Comparison of ENCODE assay signal across 2 cellular contexts in the genomic region with DNA sequence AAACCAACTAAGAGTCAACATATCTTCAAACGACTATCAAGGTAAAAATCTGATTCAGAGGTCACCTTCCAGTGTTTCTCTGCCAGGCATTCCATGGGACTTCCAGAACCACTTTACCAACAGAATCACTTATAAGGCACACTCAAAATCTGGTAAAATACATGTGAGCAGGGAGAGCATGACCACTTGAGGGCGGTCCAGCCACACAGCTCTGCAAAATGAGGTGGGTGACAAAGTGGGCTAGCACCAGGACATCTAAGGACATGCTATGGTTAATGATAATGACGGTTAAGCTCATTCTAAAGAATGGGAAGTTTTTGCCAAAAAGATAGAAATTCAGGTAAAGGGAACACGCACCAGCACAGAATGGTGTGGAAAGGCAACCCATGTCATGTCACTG.
TF ChIP-seq lines count a peak whose summit lies in the region.

No MANE protein-coding gene starts in this region.

TF ChIP-seq in GM23338, 12 proteins besides CTCF, POLR2A, EP300 and RAD21 (continues in another document):
- no peak for TF ChIP-seq EZH2 (IDR thresholded peaks at IDR 0.05; ENCODE audit: low read depth, unreplicated experiment)
- no peak for TF ChIP-seq POLR2AphosphoS5 (IDR thresholded peaks at IDR 0.05; ENCODE audit: low read depth)
- no peak for TF ChIP-seq STAT1 (IDR thresholded peaks at IDR 0.05; ENCODE audit: unreplicated experiment)
- no peak for TF ChIP-seq ZNF114 (CRISPR knock-in tag; IDR thresholded peaks at IDR 0.05)
- TF ChIP-seq ZNF331 (CRISPR knock-in tag; IDR thresholded peaks at IDR 0.05; ENCODE audit: low read depth): no peak
- TF ChIP-seq JUNB (IDR thresholded peaks at IDR 0.05; ENCODE audit: unreplicated experiment): no peak
- no peak for TF ChIP-seq CREB1 (CRISPR knock-in tag; IDR thresholded peaks at IDR 0.05; ENCODE audit: low read depth)
- TF ChIP-seq, protein P1, sequence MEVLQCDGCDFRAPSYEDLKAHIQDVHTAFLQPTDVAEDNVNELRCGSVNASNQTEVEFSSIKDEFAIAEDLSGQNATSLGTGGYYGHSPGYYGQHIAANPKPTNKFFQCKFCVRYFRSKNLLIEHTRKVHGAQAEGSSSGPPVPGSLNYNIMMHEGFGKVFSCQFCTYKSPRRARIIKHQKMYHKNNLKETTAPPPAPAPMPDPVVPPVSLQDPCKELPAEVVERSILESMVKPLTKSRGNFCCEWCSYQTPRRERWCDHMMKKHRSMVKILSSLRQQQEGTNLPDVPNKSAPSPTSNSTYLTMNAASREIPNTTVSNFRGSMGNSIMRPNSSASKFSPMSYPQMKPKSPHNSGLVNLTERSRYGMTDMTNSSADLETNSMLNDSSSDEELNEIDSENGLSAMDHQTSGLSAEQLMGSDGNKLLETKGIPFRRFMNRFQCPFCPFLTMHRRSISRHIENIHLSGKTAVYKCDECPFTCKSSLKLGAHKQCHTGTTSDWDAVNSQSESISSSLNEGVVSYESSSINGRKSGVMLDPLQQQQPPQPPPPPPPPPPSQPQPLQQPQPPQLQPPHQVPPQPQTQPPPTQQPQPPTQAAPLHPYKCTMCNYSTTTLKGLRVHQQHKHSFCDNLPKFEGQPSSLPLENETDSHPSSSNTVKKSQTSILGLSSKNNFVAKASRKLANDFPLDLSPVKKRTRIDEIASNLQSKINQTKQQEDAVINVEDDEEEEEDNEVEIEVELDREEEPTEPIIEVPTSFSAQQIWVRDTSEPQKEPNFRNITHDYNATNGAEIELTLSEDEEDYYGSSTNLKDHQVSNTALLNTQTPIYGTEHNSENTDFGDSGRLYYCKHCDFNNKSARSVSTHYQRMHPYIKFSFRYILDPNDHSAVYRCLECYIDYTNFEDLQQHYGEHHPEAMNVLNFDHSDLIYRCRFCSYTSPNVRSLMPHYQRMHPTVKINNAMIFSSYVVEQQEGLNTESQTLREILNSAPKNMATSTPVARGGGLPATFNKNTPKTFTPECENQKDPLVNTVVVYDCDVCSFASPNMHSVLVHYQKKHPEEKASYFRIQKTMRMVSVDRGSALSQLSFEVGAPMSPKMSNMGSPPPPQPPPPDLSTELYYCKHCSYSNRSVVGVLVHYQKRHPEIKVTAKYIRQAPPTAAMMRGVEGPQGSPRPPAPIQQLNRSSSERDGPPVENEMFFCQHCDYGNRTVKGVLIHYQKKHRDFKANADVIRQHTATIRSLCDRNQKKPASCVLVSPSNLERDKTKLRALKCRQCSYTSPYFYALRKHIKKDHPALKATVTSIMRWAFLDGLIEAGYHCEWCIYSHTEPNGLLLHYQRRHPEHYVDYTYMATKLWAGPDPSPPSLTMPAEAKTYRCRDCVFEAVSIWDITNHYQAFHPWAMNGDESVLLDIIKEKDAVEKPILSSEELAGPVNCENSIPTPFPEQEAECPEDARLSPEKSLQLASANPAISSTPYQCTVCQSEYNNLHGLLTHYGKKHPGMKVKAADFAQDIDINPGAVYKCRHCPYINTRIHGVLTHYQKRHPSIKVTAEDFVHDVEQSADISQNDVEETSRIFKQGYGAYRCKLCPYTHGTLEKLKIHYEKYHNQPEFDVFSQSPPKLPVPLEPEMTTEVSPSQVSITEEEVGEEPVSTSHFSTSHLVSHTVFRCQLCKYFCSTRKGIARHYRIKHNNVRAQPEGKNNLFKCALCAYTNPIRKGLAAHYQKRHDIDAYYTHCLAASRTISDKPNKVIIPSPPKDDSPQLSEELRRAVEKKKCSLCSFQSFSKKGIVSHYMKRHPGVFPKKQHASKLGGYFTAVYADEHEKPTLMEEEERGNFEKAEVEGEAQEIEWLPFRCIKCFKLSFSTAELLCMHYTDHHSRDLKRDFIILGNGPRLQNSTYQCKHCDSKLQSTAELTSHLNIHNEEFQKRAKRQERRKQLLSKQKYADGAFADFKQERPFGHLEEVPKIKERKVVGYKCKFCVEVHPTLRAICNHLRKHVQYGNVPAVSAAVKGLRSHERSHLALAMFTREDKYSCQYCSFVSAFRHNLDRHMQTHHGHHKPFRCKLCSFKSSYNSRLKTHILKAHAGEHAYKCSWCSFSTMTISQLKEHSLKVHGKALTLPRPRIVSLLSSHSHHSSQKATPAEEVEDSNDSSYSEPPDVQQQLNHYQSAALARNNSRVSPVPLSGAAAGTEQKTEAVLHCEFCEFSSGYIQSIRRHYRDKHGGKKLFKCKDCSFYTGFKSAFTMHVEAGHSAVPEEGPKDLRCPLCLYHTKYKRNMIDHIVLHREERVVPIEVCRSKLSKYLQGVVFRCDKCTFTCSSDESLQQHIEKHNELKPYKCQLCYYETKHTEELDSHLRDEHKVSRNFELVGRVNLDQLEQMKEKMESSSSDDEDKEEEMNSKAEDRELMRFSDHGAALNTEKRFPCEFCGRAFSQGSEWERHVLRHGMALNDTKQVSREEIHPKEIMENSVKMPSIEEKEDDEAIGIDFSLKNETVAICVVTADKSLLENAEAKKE (CRISPR knock-in tag; IDR thresholded peaks at IDR 0.05): no peak
- TF ChIP-seq, protein P2, sequence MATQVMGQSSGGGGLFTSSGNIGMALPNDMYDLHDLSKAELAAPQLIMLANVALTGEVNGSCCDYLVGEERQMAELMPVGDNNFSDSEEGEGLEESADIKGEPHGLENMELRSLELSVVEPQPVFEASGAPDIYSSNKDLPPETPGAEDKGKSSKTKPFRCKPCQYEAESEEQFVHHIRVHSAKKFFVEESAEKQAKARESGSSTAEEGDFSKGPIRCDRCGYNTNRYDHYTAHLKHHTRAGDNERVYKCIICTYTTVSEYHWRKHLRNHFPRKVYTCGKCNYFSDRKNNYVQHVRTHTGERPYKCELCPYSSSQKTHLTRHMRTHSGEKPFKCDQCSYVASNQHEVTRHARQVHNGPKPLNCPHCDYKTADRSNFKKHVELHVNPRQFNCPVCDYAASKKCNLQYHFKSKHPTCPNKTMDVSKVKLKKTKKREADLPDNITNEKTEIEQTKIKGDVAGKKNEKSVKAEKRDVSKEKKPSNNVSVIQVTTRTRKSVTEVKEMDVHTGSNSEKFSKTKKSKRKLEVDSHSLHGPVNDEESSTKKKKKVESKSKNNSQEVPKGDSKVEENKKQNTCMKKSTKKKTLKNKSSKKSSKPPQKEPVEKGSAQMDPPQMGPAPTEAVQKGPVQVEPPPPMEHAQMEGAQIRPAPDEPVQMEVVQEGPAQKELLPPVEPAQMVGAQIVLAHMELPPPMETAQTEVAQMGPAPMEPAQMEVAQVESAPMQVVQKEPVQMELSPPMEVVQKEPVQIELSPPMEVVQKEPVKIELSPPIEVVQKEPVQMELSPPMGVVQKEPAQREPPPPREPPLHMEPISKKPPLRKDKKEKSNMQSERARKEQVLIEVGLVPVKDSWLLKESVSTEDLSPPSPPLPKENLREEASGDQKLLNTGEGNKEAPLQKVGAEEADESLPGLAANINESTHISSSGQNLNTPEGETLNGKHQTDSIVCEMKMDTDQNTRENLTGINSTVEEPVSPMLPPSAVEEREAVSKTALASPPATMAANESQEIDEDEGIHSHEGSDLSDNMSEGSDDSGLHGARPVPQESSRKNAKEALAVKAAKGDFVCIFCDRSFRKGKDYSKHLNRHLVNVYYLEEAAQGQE (IDR thresholded peaks at IDR 0.05; ENCODE audit: unreplicated experiment): no peak
- no peak for TF ChIP-seq NANOG (IDR thresholded peaks at IDR 0.05; ENCODE audit: borderline replicate concordance)
- no peak for TF ChIP-seq EZH2phosphoT487 (IDR thresholded peaks at IDR 0.05; ENCODE audit: unreplicated experiment)

TF ChIP-seq in H1, 55 proteins besides CTCF, POLR2A, EP300 and RAD21:
- TF ChIP-seq, protein P3, sequence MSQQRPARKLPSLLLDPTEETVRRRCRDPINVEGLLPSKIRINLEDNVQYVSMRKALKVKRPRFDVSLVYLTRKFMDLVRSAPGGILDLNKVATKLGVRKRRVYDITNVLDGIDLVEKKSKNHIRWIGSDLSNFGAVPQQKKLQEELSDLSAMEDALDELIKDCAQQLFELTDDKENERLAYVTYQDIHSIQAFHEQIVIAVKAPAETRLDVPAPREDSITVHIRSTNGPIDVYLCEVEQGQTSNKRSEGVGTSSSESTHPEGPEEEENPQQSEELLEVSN (IDR thresholded peaks at IDR 0.05): no peak
- TF ChIP-seq PHF8 (conservative IDR thresholded peaks at IDR 0.05; ENCODE audit: low read depth, low read length) (no peak), RBBP5 (IDR thresholded peaks at IDR 0.05; ENCODE audit: borderline replicate concordance, low read depth, low read length) (no peak), SP4 (IDR thresholded peaks at IDR 0.05; ENCODE audit: low read length) (no peak), SP2 (IDR thresholded peaks at IDR 0.05; ENCODE audit: low read length) (no peak), SIX5 (IDR thresholded peaks at IDR 0.05; ENCODE audit: low read depth, low read length) (no peak), EZH2 (IDR thresholded peaks at IDR 0.05; ENCODE audit: low read depth, low read length, severe bottlenecking) (no peak), CBX8 (IDR thresholded peaks at IDR 0.05; ENCODE audit: borderline replicate concordance, low read depth, low read length) (no peak), SAP30 (IDR thresholded peaks at IDR 0.05; ENCODE audit: insufficient read depth, insufficient replicate concordance, low read length) (no peak), BCL11A (IDR thresholded peaks at IDR 0.05; ENCODE audit: low read depth in 2 of 2, low read length in 2 of 2) (no peak), SUZ12 (IDR thresholded peaks at IDR 0.05; ENCODE audit: low read length) (no peak), BACH1 (IDR thresholded peaks at IDR 0.05; ENCODE audit: low read length) (no peak), SP1 (IDR thresholded peaks at IDR 0.05; ENCODE audit: low read depth, low read length) (no peak)
